Comparison of ENCODE assay signal across 7 cellular contexts in genomic region chr19:12464139-12464538, GRCh38. TPM values are rescaled to one million over a fixed set of nuclear protein-coding genes. Genes with fewer than 3 reads are reported as not detected.
DNase-seq lines count a peak whose midpoint lies in the region; ATAC-seq, FAIRE-seq and TF ChIP-seq lines count a peak whose summit lies in the region.
"Not testable (repeated sequence)": the region's sequence is repeated elsewhere in the genome, so short reads cannot be mapped to it uniquely, and the experiment has no call there.

No MANE protein-coding gene starts in this region.

- TF ChIP-seq EP300 in GM12878 (IDR thresholded peaks at IDR 0.05; ENCODE audit: borderline replicate concordance in 1 of 2, control insufficient read depth in 1 of 2, low read depth in 2 of 2, low read length in 2 of 2); H1 (IDR thresholded peaks at IDR 0.05; ENCODE audit: borderline replicate concordance in 1 of 2, low read depth in 2 of 2, low read length in 2 of 2); HepG2 (IDR thresholded peaks at IDR 0.05; ENCODE audit: low read depth in 2 of 2, low read length in 2 of 2); HepG2 (CRISPR knock-in tag; IDR thresholded peaks at IDR 0.05; ENCODE audit: borderline replicate concordance): not testable (repeated sequence)

- not testable (repeated sequence) for H2BK5ac ChIP-seq in H1 (ENCODE audit: low read depth, low read length)

- not testable (repeated sequence) for H4K91ac ChIP-seq in H1 (replicated peaks; ENCODE audit: insufficient read length, low read length)

- H2BK120ac ChIP-seq in H1 (replicated peaks; ENCODE audit: low read depth, low read length) = not testable (repeated sequence)

- not testable (repeated sequence) for H4K5ac ChIP-seq in H1 (ENCODE audit: insufficient read length, low read depth, low read length)

- intact Hi-C loops in Panc1 (cut with micrococcal nuclease; ENCODE audit: unreplicated experiment); GM12878 (cut with micrococcal nuclease; ENCODE audit: unreplicated experiment); HepG2 (cut with micrococcal nuclease; ENCODE audit: unreplicated experiment): not testable (repeated sequence)

- in situ Hi-C loops in Panc1 (cut with HindIII; ENCODE audit: low pct_unique_long_range_greater_than_20kb, low sequenced_read_pairs); GM12878 (cut with MboI); HepG2 (cut with HindIII; ENCODE audit: extremely low pct_ligation_motif_present, low pct_unique_long_range_greater_than_20kb): not testable (repeated sequence)

- not testable (repeated sequence) for DNase-seq in H54 (ENCODE audit: insufficient read length, low spot score); Panc1 (ENCODE audit: low read depth, low spot score); GM12878 (ENCODE audit: low read depth, low spot score); H1 (ENCODE audit: low read depth in 1 of 2, low spot score in 2 of 2); HepG2 (ENCODE audit: low spot score)

- not testable (repeated sequence) for H2AFZ ChIP-seq in GM12878 (ENCODE audit: control insufficient read depth, low read depth, low read length); H1 (ENCODE audit: low read length); HepG2 (ENCODE audit: low read length)

- not testable (repeated sequence) for H4K8ac ChIP-seq in H1 (ENCODE audit: extremely low read depth, insufficient read depth, low read length)

- H3K18ac ChIP-seq in H1 (ENCODE audit: extremely low read depth, low read length) = not testable (repeated sequence)

- H3K14ac ChIP-seq in H1 (ENCODE audit: insufficient read length) = not testable (repeated sequence)

- H2AK5ac ChIP-seq in H1 (ENCODE audit: low read depth, low read length) = not testable (repeated sequence)

- not testable (repeated sequence) for H3K79me1 ChIP-seq in H1 (ENCODE audit: low read depth, low read length)

- H3K23ac ChIP-seq in H1 (ENCODE audit: insufficient read length) = not testable (repeated sequence)

- not testable (repeated sequence) for H3K4me2 ChIP-seq in BLaER1; GM12878 (ENCODE audit: control insufficient read depth, insufficient read depth); H1 (ENCODE audit: insufficient read depth in 1 of 2, low read depth in 2 of 2, low read length in 2 of 2); HepG2 (ENCODE audit: low read depth, low read length)

- peaks cover 97% of the 10 kb centered on the region for H3K9me3 ChIP-seq in BLaER1
- H3K9me3 ChIP-seq in Panc1 (ENCODE audit: control insufficient read depth, insufficient read depth, low read depth, low read length) = peaks cover 52% of the 10 kb centered on the region; the same call in 1 of the 2 replicates
- peaks cover 24% of the 10 kb centered on the region for H3K9me3 ChIP-seq in GM12878 (replicated peaks; ENCODE audit: control insufficient read depth, insufficient read depth, low read length)
- peaks cover 49 to 55% of the 10 kb centered on the region in 2 experiments for H3K9me3 ChIP-seq in H1 (ENCODE audit: insufficient read depth in 2 of 2, low read depth in 1 of 2, low read length in 1 of 2)
- H3K9me3 ChIP-seq in HepG2 (ENCODE audit: low read length) = peaks cover 44% of the 10 kb centered on the region
- peaks cover 38 to 63% (median 51%) of the 10 kb centered on the region in 5 donors for H3K9me3 ChIP-seq in subcutaneous abdominal adipose tissue (ENCODE audit: control insufficient read depth in 5 of 5, low read length in 5 of 5)

- not testable (repeated sequence) for H4K20me1 ChIP-seq in BLaER1; GM12878 (ENCODE audit: control insufficient read depth, insufficient read depth); H1 (replicated peaks in 1 of 2; ENCODE audit: control insufficient read depth in 1 of 2, insufficient read depth in 2 of 2, low read length in 2 of 2); HepG2 (ENCODE audit: insufficient read depth, low read length)

- not testable (repeated sequence) for H3K4ac ChIP-seq in H1 (replicated peaks; ENCODE audit: insufficient read length, low read depth, low read length)

- not testable (repeated sequence) for H3K9ac ChIP-seq in BLaER1; GM12878 (ENCODE audit: control insufficient read depth, insufficient read depth, low read length); H1 (replicated peaks in 1 of 4; ENCODE audit: extremely low read depth in 1 of 4, low read depth in 3 of 4, low read length in 3 of 4); HepG2 (ENCODE audit: insufficient read depth, low read depth, low read length); subcutaneous abdominal adipose tissue (ENCODE audit: low read length in 5 of 5)

- SMC1A ChIA-PET in GM12878 (lab: Charles Lee; ENCODE audit: uncharacterized antibody, unreplicated experiment) = not testable (repeated sequence)

- not testable (repeated sequence) for H2BK20ac ChIP-seq in H1 (ENCODE audit: low read length)

- not testable (repeated sequence) for H3K56ac ChIP-seq in H1 (replicated peaks; ENCODE audit: insufficient read length, low read depth, low read length)

- peak; percentile 15 for FAIRE-seq in H54 (lab: Jason Lieb, UNC)
- FAIRE-seq in GM12878 (lab: Jason Lieb, UNC); H1 (lab: Jason Lieb, UNC); HepG2 (lab: Jason Lieb, UNC): not testable (repeated sequence)

- not testable (repeated sequence) for H2BK15ac ChIP-seq in H1 (ENCODE audit: low read length)

- not testable (repeated sequence) for H3K27me3 ChIP-seq in BLaER1; Panc1 (ENCODE audit: control insufficient read depth, insufficient read depth, low read length); GM12878 (replicated peaks in 1 of 2; ENCODE audit: control insufficient read depth in 2 of 2, insufficient read depth in 2 of 2, low read length in 1 of 2); H1 (replicated peaks in 1 of 4; ENCODE audit: control insufficient read depth in 3 of 4, extremely low read depth in 1 of 4, insufficient read depth in 3 of 4, low read length in 3 of 4); HepG2 (ENCODE audit: control insufficient read depth in 1 of 2, insufficient read depth in 2 of 2, low read length in 2 of 2); subcutaneous abdominal adipose tissue (ENCODE audit: control insufficient read depth in 5 of 5, insufficient read depth in 4 of 5, low read length in 5 of 5)

- not testable (repeated sequence) for ATAC-seq in Panc1, GM12878, HepG2

- not testable (repeated sequence) for TF ChIP-seq CTCF in Panc1 (IDR thresholded peaks at IDR 0.05); GM12878 (IDR thresholded peaks at IDR 0.05 in 2 of 3, conservative IDR thresholded peaks at IDR 0.05 in 1 of 3; ENCODE audit: control insufficient read depth in 2 of 3, extremely low read depth in 1 of 3, insufficient read depth in 1 of 3, low read depth in 3 of 3, low read length in 3 of 3); H1 (IDR thresholded peaks at IDR 0.05; ENCODE audit: control extremely low read depth in 1 of 3, insufficient read depth in 1 of 3, low read depth in 1 of 3, low read length in 3 of 3); HepG2 (CRISPR knock-in tag; IDR thresholded peaks at IDR 0.05)

- RAD21 ChIA-PET in GM12878 (lab: Charles Lee; ENCODE audit: unreplicated experiment) = not testable (repeated sequence)

- not testable (repeated sequence) for H3K4me1 ChIP-seq in BLaER1; Panc1 (ENCODE audit: control insufficient read depth, insufficient read depth, low read length); GM12878 (ENCODE audit: control insufficient read depth, insufficient read depth, low read length); H1 (replicated peaks in 1 of 4; ENCODE audit: control insufficient read depth in 3 of 4, insufficient read depth in 4 of 4, low read length in 3 of 4); HepG2 (ENCODE audit: insufficient read depth, low read length); subcutaneous abdominal adipose tissue (ENCODE audit: control insufficient read depth in 5 of 5, insufficient read depth in 5 of 5, low read length in 5 of 5)

- H3K23me2 ChIP-seq in H1 (ENCODE audit: low read depth, low read length) = not testable (repeated sequence)

- not testable (repeated sequence) for TF ChIP-seq RAD21 in GM12878 (IDR thresholded peaks at IDR 0.05; ENCODE audit: insufficient read depth, low read depth, low read length); H1 (IDR thresholded peaks at IDR 0.05 in 1 of 2, conservative IDR thresholded peaks at IDR 0.05 in 1 of 2; ENCODE audit: low read depth in 2 of 2, low read length in 2 of 2); HepG2 (CRISPR knock-in tag; IDR thresholded peaks at IDR 0.05)

- POLR2A ChIA-PET in Panc1 (lab: Charles Lee); GM12878 (lab: Charles Lee); HepG2 (lab: Yijun Ruan, JAX): not testable (repeated sequence)
- POLR2A ChIA-PET in H1 (lab: Charles Lee; ENCODE audit: partially characterized antibody) = interaction anchor here (0.5 kb wide), 1 partner anchor 155 kb away, joined by 4 read pairs; no protein-coding TSS in a partner anchor

- not testable (repeated sequence) for H3K79me2 ChIP-seq in GM12878 (ENCODE audit: control insufficient read depth, insufficient read depth, low read length); H1 (ENCODE audit: control insufficient read depth in 1 of 2, insufficient read depth in 2 of 2, low read length in 2 of 2); HepG2 (ENCODE audit: insufficient read depth, low read length)

- TF ChIP-seq POLR2A in H54 (IDR thresholded peaks at IDR 0.05; ENCODE audit: low read depth, low read length); GM12878 (IDR thresholded peaks at IDR 0.05; ENCODE audit: low read depth, low read length); H1 (IDR thresholded peaks at IDR 0.05; ENCODE audit: control extremely low read depth in 1 of 2, low read depth in 2 of 2, low read length in 2 of 2); HepG2 (IDR thresholded peaks at IDR 0.05; ENCODE audit: insufficient read depth in 1 of 2, low read depth in 2 of 2, low read length in 2 of 2): not testable (repeated sequence)

- peaks cover 77% of the 10 kb centered on the region for H3K36me3 ChIP-seq in BLaER1
- not testable (repeated sequence) for H3K36me3 ChIP-seq in Panc1 (ENCODE audit: control insufficient read depth, insufficient read depth, low read length); GM12878 (ENCODE audit: control insufficient read depth in 2 of 2, insufficient read depth in 2 of 2, low read length in 1 of 2)
- H3K36me3 ChIP-seq in H1 (ENCODE audit: control insufficient read depth in 2 of 4, insufficient read depth in 4 of 4, low read length in 3 of 4) = peaks cover 0 to 15% (median 0%) of the 10 kb centered on the region in 4 experiments; a peak in 3 of 8 replicates
- peaks cover 7 to 15% of the 10 kb centered on the region in 2 experiments; a peak in 4 of 5 replicates for H3K36me3 ChIP-seq in HepG2 (replicated peaks in 1 of 2; ENCODE audit: control insufficient read depth in 1 of 2, insufficient read depth in 2 of 2, low read length in 2 of 2)
- peaks cover 15 to 23% (median 19%) of the 10 kb centered on the region in 5 donors for H3K36me3 ChIP-seq in subcutaneous abdominal adipose tissue (ENCODE audit: control insufficient read depth in 5 of 5, insufficient read depth in 5 of 5, low read length in 5 of 5)

- not testable (repeated sequence) for H3K27ac ChIP-seq in BLaER1; Panc1 (ENCODE audit: low read length); GM12878 (ENCODE audit: control insufficient read depth, insufficient read depth); H1 (ENCODE audit: low read depth, low read length); HepG2 (ENCODE audit: extremely low read length, insufficient read depth, low read length); subcutaneous abdominal adipose tissue (ENCODE audit: low read depth, low read length)

- CTCF ChIA-PET in Panc1 (lab: Charles Lee); H1 (lab: Charles Lee; ENCODE audit: partially characterized antibody); HepG2 (lab: Yijun Ruan, JAX; ENCODE audit: low intra/inter-chr PET ratio, low total read pairs): not testable (repeated sequence)
- CTCF ChIA-PET in GM12878 (lab: Yijun Ruan, JAX) = interaction anchor here (0.7 kb wide), 1 partner anchor 276 kb away, joined by 3 read pairs; no protein-coding TSS in a partner anchor

- 91% methylated on average over 6 of the region's 6 CpGs for WGBS in GM12878 (ENCODE audit: insufficient coverage, insufficient replicate concordance, low lambda C conversion rate, missing lambda C conversion rate)
- 90% methylated on average over 6 of the region's 6 CpGs; no CpG with 5 or more reads in 1 of the 2 experiments for WGBS in H1 (ENCODE audit: extremely low coverage in 1 of 2, insufficient coverage in 1 of 2, insufficient read length in 1 of 2, insufficient replicate concordance in 2 of 2, low coverage in 1 of 2, low lambda C conversion rate in 2 of 2, missing lambda C conversion rate in 1 of 2), 2 experiments
- WGBS in HepG2 (ENCODE audit: low lambda C conversion rate) = 94% methylated on average over 6 of the region's 6 CpGs

- BruUV-seq in Panc1 (replicated peaks; lab: Mats Ljungman, UMichigan) (TSS peak; percentile 15), GM12878 (replicated peaks; lab: Mats Ljungman, UMichigan) (TSS peak; percentile 58), HepG2 (replicated peaks; lab: Mats Ljungman, UMichigan) (TSS peak; percentile 30)

- H2BK12ac ChIP-seq in H1 (ENCODE audit: low read depth, low read length) = not testable (repeated sequence)

- peak overlapping the region; percentile 13; the same call in 1 of the 2 replicates for H3K4me3 ChIP-seq in BLaER1
- H3K4me3 ChIP-seq in Panc1 (ENCODE audit: low read depth in 2 of 2, low read length in 2 of 2); GM12878; H1 (ENCODE audit: extremely low read depth in 1 of 4, insufficient read depth in 2 of 4, low read depth in 3 of 4, low read length in 4 of 4); HepG2 (replicated peaks in 1 of 3; ENCODE audit: insufficient read depth in 1 of 3, low read depth in 2 of 3, low read length in 3 of 3): not testable (repeated sequence)
- H3K4me3 ChIP-seq in subcutaneous abdominal adipose tissue (ENCODE audit: low read depth in 1 of 5, low read length in 5 of 5) = peak overlapping the region; percentile 17 to 54 (median 40)

RNA-seq across cellular contexts. Expression of gene ZNF709, which starts 20.5 kb away (rescaled TPM):
- total RNA-seq in Panc1 (2021; ENCODE audit: unreplicated experiment) = 4.0 TPM
- 0.50 TPM for polyA plus RNA-seq in Panc1 (2012; ENCODE audit: insufficient read length)
- 8.1 and 10.1 TPM in 2 replicates for total RNA-seq in GM12878 (2013; cell fraction: nucleolus; rRNA removed)
- 1.5 and 2.5 TPM in 2 replicates for total RNA-seq in GM12878 (2014; rRNA removed)
- 2.3 and 2.5 TPM in 2 replicates for total RNA-seq in GM12878 (2014; rRNA removed; fragmentation: Illumina TruSeq; extraction: Trizol)
- total RNA-seq in GM12878 (2021) = 1.3 and 1.7 TPM in 2 replicates
- 0.97 TPM for polyA plus RNA-seq in GM12878 (2011; ENCODE audit: low read depth)
- polyA plus RNA-seq in GM12878 (2011; rRNA removed) = 1.9 and 3.1 TPM in 2 replicates
- polyA plus RNA-seq in GM12878 (2011; cell fraction: cytosol; rRNA removed) = 0.80 and 1.2 TPM in 2 replicates
- 0.75 and 0.91 TPM in 2 replicates for polyA plus RNA-seq in GM12878 (2011; cell fraction: nucleus; rRNA removed)
- polyA plus RNA-seq in GM12878 (2012) = 0.65 and 1.1 TPM in 2 replicates
- 0.57 and 1.00 TPM in 2 replicates for polyA plus RNA-seq in GM12878 (2014; fragmentation: Illumina TruSeq; extraction: Trizol)
- under 1 TPM; 0.27 to 0.56 TPM for polyA plus RNA-seq in GM12878 (2014; fragmentation: Nextera tagmentation; extraction: Ambion mirVana)
- polyA plus RNA-seq in GM12878 (2014; rRNA removed) = 0.63 and 1.5 TPM in 2 replicates
- 1 to 10 TPM in 1 of 2 experiments, under 1 TPM in 1; 0.75 to 1.7 TPM for polyA plus RNA-seq in GM12878 (2016; fragmentation: Nextera tagmentation; extraction: Ambion mirVana)
- polyA minus RNA-seq in GM12878 (2011; rRNA and poly(A)+ RNA removed) = 3.2 and 3.4 TPM in 2 replicates
- 0.80 and 1.2 TPM in 2 replicates for polyA minus RNA-seq in GM12878 (2011; cell fraction: cytosol; rRNA and poly(A)+ RNA removed)
- polyA minus RNA-seq in GM12878 (2011; cell fraction: nucleus; rRNA and poly(A)+ RNA removed) = 1.8 and 2.2 TPM in 2 replicates
- total RNA-seq in H1 (2021; fragmentation: NEBNext Ultra II Directional; extraction: Animal tissue kit (Norgen Biotek cat#: 25700)) = 2.0 and 2.2 TPM in 2 replicates
- 0.86 and 1.3 TPM in 2 replicates for polyA plus RNA-seq in H1 (2011; rRNA removed)
- 0.83 TPM for polyA plus RNA-seq in H1 (2011; cell fraction: cytosol; rRNA removed)
- polyA plus RNA-seq in H1 (2011; cell fraction: nucleus; rRNA removed) = 0.83 TPM
- polyA plus RNA-seq in H1 (2012, experiment 1 of 2) = 0.43 to 0.97 TPM (median 0.75 TPM) in 4 replicates
- 0.17 TPM for polyA plus RNA-seq in H1 (2012, experiment 2 of 2)
- polyA plus RNA-seq in H1 (2013, experiment 1 of 2) = 0.65 TPM
- 0.81 TPM for polyA plus RNA-seq in H1 (2013, experiment 2 of 2)
- polyA minus RNA-seq in H1 (2011; rRNA and poly(A)+ RNA removed) = 2.2 and 4.1 TPM in 2 replicates
- not detected for polyA minus RNA-seq in H1 (2011; cell fraction: cytosol; rRNA and poly(A)+ RNA removed)
- 3.5 TPM for polyA minus RNA-seq in H1 (2011; cell fraction: nucleus; rRNA and poly(A)+ RNA removed)
- 3.9 and 4.7 TPM in 2 replicates for total RNA-seq in HepG2 (2016; rRNA removed; fragmentation: Illumina TruSeq; extraction: Trizol)
- total RNA-seq in HepG2 (2016; cell fraction: cytosol; rRNA removed; fragmentation: Illumina TruSeq; extraction: Trizol; ENCODE audit: low read depth) = 0.61 and 0.79 TPM in 2 replicates
- 3.7 and 4.7 TPM in 2 replicates for total RNA-seq in HepG2 (2016; cell fraction: insoluble cytoplasmic fraction; rRNA removed; fragmentation: Illumina TruSeq; extraction: Trizol)
- total RNA-seq in HepG2 (2016; cell fraction: membrane; rRNA removed; fragmentation: Illumina TruSeq; extraction: Trizol) = 1.3 and 1.5 TPM in 2 replicates
- total RNA-seq in HepG2 (2016; cell fraction: nucleus; rRNA removed; fragmentation: Illumina TruSeq; extraction: Trizol) = 2.9 and 3.6 TPM in 2 replicates
- polyA plus RNA-seq in HepG2 (2011; rRNA removed) = 1.0 and 1.5 TPM in 2 replicates
- 0.43 and 0.69 TPM in 2 replicates for polyA plus RNA-seq in HepG2 (2011; cell fraction: cytosol; rRNA removed)
- polyA plus RNA-seq in HepG2 (2011; cell fraction: nucleus; rRNA removed) = 1.2 and 1.3 TPM in 2 replicates
- 0.68 and 1.7 TPM in 2 replicates for polyA plus RNA-seq in HepG2 (2012)
- 0.11 and 0.15 TPM in 2 replicates for polyA plus RNA-seq in HepG2 (2016; cell fraction: cytosol; fragmentation: Illumina TruSeq; extraction: Trizol; ENCODE audit: low read depth)
- polyA plus RNA-seq in HepG2 (2016; cell fraction: insoluble cytoplasmic fraction; fragmentation: Illumina TruSeq; extraction: Trizol; ENCODE audit: low read depth) = 1.2 and 1.4 TPM in 2 replicates
- 0.33 and 0.42 TPM in 2 replicates for polyA plus RNA-seq in HepG2 (2016; cell fraction: membrane; fragmentation: Illumina TruSeq; extraction: Trizol; ENCODE audit: low read depth)
- 2.4 and 3.6 TPM in 2 replicates for polyA plus RNA-seq in HepG2 (2016; cell fraction: nucleus; fragmentation: Illumina TruSeq; extraction: Trizol; ENCODE audit: insufficient read depth, low read depth)
- polyA minus RNA-seq in HepG2 (2011; rRNA and poly(A)+ RNA removed; ENCODE audit: low replicate concordance) = 2.2 TPM in 1 of 2 replicates, not detected in the other
- 1.8 and 2.0 TPM in 2 replicates for polyA minus RNA-seq in HepG2 (2011; cell fraction: cytosol; rRNA and poly(A)+ RNA removed)
- polyA minus RNA-seq in HepG2 (2011; cell fraction: nucleus; rRNA and poly(A)+ RNA removed) = 6.6 and 6.8 TPM in 2 replicates

RNA-seq across cellular contexts. Expression of gene ZNF443, which starts 23.3 kb away (rescaled TPM):
- total RNA-seq in Panc1 (2021; ENCODE audit: unreplicated experiment) (6.0 TPM), GM12878 (2014; rRNA removed) (3.6 and 4.0 TPM in 2 replicates), GM12878 (2014; rRNA removed; fragmentation: Illumina TruSeq; extraction: Trizol) (5.8 and 6.0 TPM in 2 replicates), GM12878 (2021) (3.9 and 4.2 TPM in 2 replicates), HepG2 (2016; rRNA removed; fragmentation: Illumina TruSeq; extraction: Trizol) (19.0 and 24.2 TPM in 2 replicates)
- 1.4 TPM for polyA plus RNA-seq in Panc1 (2012; ENCODE audit: insufficient read length)
- total RNA-seq in GM12878 (2013; cell fraction: nucleolus; rRNA removed) = 24.1 and 25.2 TPM in 2 replicates
- polyA plus RNA-seq in GM12878 (2011; ENCODE audit: low read depth) = 0.92 TPM
- polyA plus RNA-seq in GM12878 (2011; rRNA removed) (9.1 and 14.2 TPM in 2 replicates), GM12878 (2014; fragmentation: Illumina TruSeq; extraction: Trizol) (3.4 and 4.1 TPM in 2 replicates), GM12878 (2014; fragmentation: Nextera tagmentation; extraction: Ambion mirVana) (1 to 10 TPM; 3.0 to 4.5 TPM), GM12878 (2014; rRNA removed) (1.8 and 2.1 TPM in 2 replicates), GM12878 (2016; fragmentation: Nextera tagmentation; extraction: Ambion mirVana) (1 to 10 TPM; 3.0 to 4.1 TPM), H1 (2011; rRNA removed) (0.74 and 1.4 TPM in 2 replicates), HepG2 (2011; rRNA removed) (3.5 and 3.6 TPM in 2 replicates)
- 3.1 and 3.2 TPM in 2 replicates for polyA plus RNA-seq in GM12878 (2011; cell fraction: cytosol; rRNA removed)
- polyA plus RNA-seq in GM12878 (2011; cell fraction: nucleus; rRNA removed) = 6.1 and 6.9 TPM in 2 replicates
- polyA plus RNA-seq in GM12878 (2012) = 1.2 and 1.9 TPM in 2 replicates
- polyA minus RNA-seq in GM12878 (2011; rRNA and poly(A)+ RNA removed) = 10.4 and 15.9 TPM in 2 replicates
- polyA minus RNA-seq in GM12878 (2011; cell fraction: cytosol; rRNA and poly(A)+ RNA removed) = 4.8 and 6.0 TPM in 2 replicates
- polyA minus RNA-seq in GM12878 (2011; cell fraction: nucleus; rRNA and poly(A)+ RNA removed) = 8.0 and 11.5 TPM in 2 replicates
- 7.8 and 9.2 TPM in 2 replicates for total RNA-seq in H1 (2021; fragmentation: NEBNext Ultra II Directional; extraction: Animal tissue kit (Norgen Biotek cat#: 25700))
- polyA plus RNA-seq in H1 (2011; cell fraction: cytosol; rRNA removed) = 2.1 TPM
- 1.1 TPM for polyA plus RNA-seq in H1 (2011; cell fraction: nucleus; rRNA removed)
- 2.5 to 4.8 TPM (median 2.9 TPM) in 4 replicates for polyA plus RNA-seq in H1 (2012, experiment 1 of 2)
- polyA plus RNA-seq in H1 (2012, experiment 2 of 2) = 0.34 TPM
- 3.7 TPM for polyA plus RNA-seq in H1 (2013, experiment 1 of 2)
- 3.9 TPM for polyA plus RNA-seq in H1 (2013, experiment 2 of 2)
- 6.7 and 10.8 TPM in 2 replicates for polyA minus RNA-seq in H1 (2011; rRNA and poly(A)+ RNA removed)
- 6.2 TPM for polyA minus RNA-seq in H1 (2011; cell fraction: cytosol; rRNA and poly(A)+ RNA removed)
- 11.8 TPM for polyA minus RNA-seq in H1 (2011; cell fraction: nucleus; rRNA and poly(A)+ RNA removed)
- 4.8 and 6.3 TPM in 2 replicates for total RNA-seq in HepG2 (2016; cell fraction: cytosol; rRNA removed; fragmentation: Illumina TruSeq; extraction: Trizol; ENCODE audit: low read depth)
- 17.4 and 23.5 TPM in 2 replicates for total RNA-seq in HepG2 (2016; cell fraction: insoluble cytoplasmic fraction; rRNA removed; fragmentation: Illumina TruSeq; extraction: Trizol)
- 9.2 and 13.1 TPM in 2 replicates for total RNA-seq in HepG2 (2016; cell fraction: membrane; rRNA removed; fragmentation: Illumina TruSeq; extraction: Trizol)
- 25.0 and 27.8 TPM in 2 replicates for total RNA-seq in HepG2 (2016; cell fraction: nucleus; rRNA removed; fragmentation: Illumina TruSeq; extraction: Trizol)
- 1.0 and 1.7 TPM in 2 replicates for polyA plus RNA-seq in HepG2 (2011; cell fraction: cytosol; rRNA removed)
- 2.7 and 4.0 TPM in 2 replicates for polyA plus RNA-seq in HepG2 (2011; cell fraction: nucleus; rRNA removed)
- polyA plus RNA-seq in HepG2 (2012) = 3.4 and 5.1 TPM in 2 replicates
- polyA plus RNA-seq in HepG2 (2016; cell fraction: cytosol; fragmentation: Illumina TruSeq; extraction: Trizol; ENCODE audit: low read depth) = 0.33 and 0.42 TPM in 2 replicates
- 6.6 and 7.5 TPM in 2 replicates for polyA plus RNA-seq in HepG2 (2016; cell fraction: insoluble cytoplasmic fraction; fragmentation: Illumina TruSeq; extraction: Trizol; ENCODE audit: low read depth)
- polyA plus RNA-seq in HepG2 (2016; cell fraction: membrane; fragmentation: Illumina TruSeq; extraction: Trizol; ENCODE audit: low read depth) = 1.00 and 1.1 TPM in 2 replicates
- 10.6 and 10.7 TPM in 2 replicates for polyA plus RNA-seq in HepG2 (2016; cell fraction: nucleus; fragmentation: Illumina TruSeq; extraction: Trizol; ENCODE audit: insufficient read depth, low read depth)
- polyA minus RNA-seq in HepG2 (2011; rRNA and poly(A)+ RNA removed; ENCODE audit: low replicate concordance) = 0.87 and 3.0 TPM in 2 replicates
- 6.1 and 6.2 TPM in 2 replicates for polyA minus RNA-seq in HepG2 (2011; cell fraction: cytosol; rRNA and poly(A)+ RNA removed)
- polyA minus RNA-seq in HepG2 (2011; cell fraction: nucleus; rRNA and poly(A)+ RNA removed) = 30.6 and 31.3 TPM in 2 replicates
